ENCODE assay signal across 26 cellular contexts in genomic region chr1:58568911-58569310, GRCh38. TPM values are rescaled to one million over a fixed set of nuclear protein-coding genes. Genes with fewer than 3 reads are reported as not detected.
"Had no signal": no experiment of that assay in that cellular context is flagged by ENCODE, and none has a peak within 500 bp of the region (broad histone marks: within the 10 kb centered on the region; RNA-seq: fewer than 3 reads in every experiment).

No MANE protein-coding gene starts in this region.

- H3K9me3 ChIP-seq: left lung, ovary, right atrium auricular region, right lobe of liver, tibial nerve, uterus had no signal

- H3K27ac Mint-ChIP-seq: mesothelial cell of epicardium; natural killer cell treated with Interleukin-12 subunit alpha and Interleukin-12 subunit beta and Interleukin-15 and Interleukin-18, amount 100 ng/mL, for 72 hours; progenitor cell of endocrine pancreas; stimulated activated memory B cell treated with anti-CD40 and anti-IgM and Interleukin-4, amounts not matched to agents 10 μg/mL and 1 μg/mL and 100 μg/mL, for 72 hours; stimulated activated naive CD8-positive, alpha-beta T cell treated with anti-CD3 and anti-CD28 coated beads, Interleukin-15, amount 100 ng/mL, for 72 hours; type B pancreatic cell had no signal

- H3K9me3 Mint-ChIP-seq: mesothelial cell of epicardium; natural killer cell treated with Interleukin-12 subunit alpha and Interleukin-12 subunit beta and Interleukin-15 and Interleukin-18, amount 100 ng/mL, for 72 hours; stimulated activated memory B cell treated with anti-CD40 and anti-IgM and Interleukin-4, amounts not matched to agents 10 μg/mL and 1 μg/mL and 100 μg/mL, for 72 hours; stimulated activated naive CD8-positive, alpha-beta T cell treated with anti-CD3 and anti-CD28 coated beads, Interleukin-15, amount 100 ng/mL, for 72 hours; type B pancreatic cell had no signal

- H3K27me3 ChIP-seq: left lung, ovary, right atrium auricular region, right lobe of liver, uterus had no signal

- H3K36me3 ChIP-seq: left lung, ovary, right atrium auricular region, right lobe of liver, tibial nerve, uterus had no signal

- FAIRE-seq: kidney had no signal

- H3K27me3 Mint-ChIP-seq: progenitor cell of endocrine pancreas, type B pancreatic cell had no signal

- H3K4me2 ChIP-seq: smooth muscle cell had no signal

- DNase-seq: kidney; left colon; left lung; mesendoderm; naive B cell; ovary; right lobe of liver; stimulated activated CD4-positive, alpha-beta T cell treated with anti-CD3 and anti-CD28 coated beads, Interleukin-1b, Interleukin-23, amount 100 ng/mL, for 48 hours; stimulated activated CD4-positive, alpha-beta T cell treated with anti-CD3 and anti-CD28 coated beads, Interleukin-2, amount 100 ng/mL, for 48 hours; stimulated activated CD4-positive, alpha-beta T cell treated with anti-CD3 and anti-CD28 coated beads, Interleukin-4, amount 100 ng/mL, for 4 hours; stimulated activated CD8-positive, alpha-beta memory T cell treated with anti-CD3 and anti-CD28 coated beads, Interleukin-4, amount 100 ng/mL, for 48 hours; stimulated activated naive CD4-positive, alpha-beta T cell treated with Interleukin-2 at 50 U/mL for 16 hours; stimulated activated naive CD8-positive, alpha-beta T cell treated with anti-CD3 and anti-CD28 coated beads, Interleukin-15, amount 100 ng/mL, for 72 hours; substantia nigra; uterus had no signal

- H3K27ac ChIP-seq: left lung, ovary, right atrium auricular region, right lobe of liver, tibial nerve, uterus had no signal

- H3K4me1 ChIP-seq: right atrium auricular region, right lobe of liver, tibial nerve, uterus had no signal

- H3K36me3 Mint-ChIP-seq: mesothelial cell of epicardium; naive B cell; natural killer cell treated with Interleukin-12 subunit alpha and Interleukin-12 subunit beta and Interleukin-15 and Interleukin-18, amount 100 ng/mL, for 72 hours; stimulated activated memory B cell treated with anti-CD40 and anti-IgM and Interleukin-4, amounts not matched to agents 10 μg/mL and 1 μg/mL and 100 μg/mL, for 72 hours; type B pancreatic cell had no signal

- H3K4me3 Mint-ChIP-seq: mesothelial cell of epicardium; naive B cell; natural killer cell treated with Interleukin-12 subunit alpha and Interleukin-12 subunit beta and Interleukin-15 and Interleukin-18, amount 100 ng/mL, for 72 hours; stimulated activated memory B cell treated with anti-CD40 and anti-IgM and Interleukin-4, amounts not matched to agents 10 μg/mL and 1 μg/mL and 100 μg/mL, for 72 hours; stimulated activated naive CD8-positive, alpha-beta T cell treated with anti-CD3 and anti-CD28 coated beads, Interleukin-15, amount 100 ng/mL, for 72 hours; type B pancreatic cell had no signal

- ATAC-seq: left colon; left lung; natural killer cell treated with Interleukin-12 subunit alpha and Interleukin-12 subunit beta and Interleukin-15 and Interleukin-18, amount 100 ng/mL, for 72 hours; right lobe of liver; stimulated activated memory B cell treated with anti-CD40 and anti-IgM and Interleukin-4, amounts not matched to agents 10 μg/mL and 1 μg/mL and 100 μg/mL, for 72 hours; stimulated activated naive CD8-positive, alpha-beta T cell treated with anti-CD3 and anti-CD28 coated beads, Interleukin-15, amount 100 ng/mL, for 72 hours had no signal

- H3K4me1 Mint-ChIP-seq: naive B cell had no signal

- H3K4me3 ChIP-seq: left lung, lung, ovary, right atrium auricular region, right lobe of liver, smooth muscle cell, tibial nerve, uterus had no signal

RNA-seq across cellular contexts. Expression of gene TACSTD2, which starts 8.1 kb away (rescaled TPM):
- total RNA-seq: natural killer cell treated with Interleukin-12 subunit alpha and Interleukin-12 subunit beta and Interleukin-15 and Interleukin-18, amount 100 ng/mL, for 72 hours; temporal lobe had no signal
- polyA plus RNA-seq: neural cell had no signal
